In the genomic region with DNA sequence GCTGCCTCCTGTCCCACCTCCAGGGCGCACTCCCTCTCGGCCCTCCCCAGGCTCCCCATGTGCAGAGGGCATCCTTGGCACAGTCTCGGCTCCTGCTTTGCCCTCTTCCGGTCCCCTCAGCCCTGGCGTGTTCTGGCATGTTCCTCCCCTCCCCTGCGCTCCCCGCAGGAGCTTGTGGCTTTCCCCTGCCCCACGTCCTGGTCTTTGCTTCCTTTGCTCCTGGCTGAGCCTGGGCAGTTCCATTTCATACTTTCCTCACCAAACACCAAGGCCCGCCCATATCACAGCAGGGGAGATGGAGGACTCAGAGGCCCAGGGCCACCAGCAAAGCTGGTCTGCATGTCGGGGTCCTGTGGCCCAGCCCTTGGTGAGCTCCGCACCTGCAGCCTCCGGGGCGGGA, we compare ENCODE assay signal across 22 cellular contexts. TPM values are rescaled to one million over a fixed set of nuclear protein-coding genes. Genes with fewer than 3 reads are reported as not detected.
DNase-seq lines count a peak whose midpoint lies in the region; ATAC-seq and TF ChIP-seq lines count a peak whose summit lies in the region.
"Had no signal": no experiment of that assay in that cellular context is flagged by ENCODE, and none has a peak within 500 bp of the region (broad histone marks: within the 10 kb centered on the region; RNA-seq: fewer than 3 reads in every experiment).

No MANE protein-coding gene starts in this region.

- H3K4me3 Mint-ChIP-seq in central memory CD8-positive, alpha-beta T cell = no peak overlapping the region
- H3K4me3 Mint-ChIP-seq: CD8-positive, alpha-beta T cell had no signal

- H3K79me1 ChIP-seq in neuronal stem cell (ENCODE audit: low read depth, low read length) = no peaks in the 10 kb centered on the region

- H3K36me3 Mint-ChIP-seq in central memory CD8-positive, alpha-beta T cell (ENCODE audit: insufficient read depth) = peaks cover 9% of the 10 kb centered on the region

- H3K18ac ChIP-seq in neuronal stem cell (ENCODE audit: low read length) = peak overlapping the region; percentile 85

- H4K8ac ChIP-seq in neuronal stem cell (ENCODE audit: low read depth, low read length) = no peak overlapping the region

- peaks cover 12% of the 10 kb centered on the region for H3K4me1 Mint-ChIP-seq in central memory CD8-positive, alpha-beta T cell

- no peak overlapping the region for H4K91ac ChIP-seq in neuronal stem cell (ENCODE audit: low read depth, low read length, poor library complexity)

- H2BK120ac ChIP-seq in neuronal stem cell (ENCODE audit: low read depth, low read length) = no peak overlapping the region

- TF ChIP-seq CTCF in lower leg skin (IDR thresholded peaks at IDR 0.05) = no peak

- H2AK5ac ChIP-seq in neuronal stem cell (ENCODE audit: low read depth, low read length) = peak overlapping the region; percentile 40

- no peak for ATAC-seq in central memory CD8-positive, alpha-beta T cell (replicated peaks; ENCODE audit: extremely low read depth, poor library complexity, severe bottlenecking)
- ATAC-seq in GM21360 (IDR thresholded peaks at IDR 0.05; ENCODE audit: unreplicated experiment) = no peak
- ATAC-seq: A549; CD8-positive, alpha-beta T cell had no signal

- H3K27ac ChIP-seq in BLaER1 treated with 17β-estradiol and CSF1 and Interleukin-3, amounts not matched to agents 10 nM and 100 nM = peak overlapping the region in 1 of 11 experiments; percentile 25; a peak in 1 of 22 replicates
- no peak overlapping the region for H3K27ac ChIP-seq in neuronal stem cell (replicated peaks; ENCODE audit: low read length)
- H3K27ac ChIP-seq: A549, SJCRH30 had no signal

- H3K4me3 ChIP-seq in BLaER1 treated with 17β-estradiol and CSF1 and Interleukin-3, amounts not matched to agents 10 nM and 100 nM = no peak overlapping the region
- H3K4me3 ChIP-seq in neuronal stem cell (ENCODE audit: low read length in 2 of 2) = no peak overlapping the region
- no peak overlapping the region for H3K4me3 ChIP-seq in lower leg skin (ENCODE audit: low read depth, poor library complexity, severe bottlenecking)
- H3K4me3 ChIP-seq: A549, SJCRH30 had no signal

- H2AFZ ChIP-seq in neuronal stem cell (ENCODE audit: low read length) = no peak overlapping the region

- DNase-seq in NCI-H69 (lab: John Stamatoyannopoulos, UW) (peak; percentile 19), neuronal stem cell (ENCODE audit: low spot score) (no peak), lower leg skin (ENCODE audit: low spot score in 2 of 2) (no peak), NCI-H2171 treated with DMSO at 0.1 percent for 48 hours (lab: John Stamatoyannopoulos, UW) (no peak)
- no peak for DNase-seq in central memory CD8-positive, alpha-beta T cell (ENCODE audit: low spot score in 2 of 2)
- DNase-seq: Calu3; CD8-positive, alpha-beta T cell; DMS153; GOT3; Karpas-422; NCI-H1417; NCI-H187; NCI-H2107; NCI-H226; NCI-H510A treated with DMSO at 0.1 percent for 48 hours; NCI-H774; NK-92 treated with Interleukin-12 subunit alpha and Interleukin-12 subunit beta, amount 100 ng/mL, for 24 hours; SJCRH30; T-helper 1 cell had no signal

- no peak for TF ChIP-seq POLR2A in lower leg skin (IDR thresholded peaks at IDR 0.05)

- no peak overlapping the region for H2BK15ac ChIP-seq in neuronal stem cell (ENCODE audit: low read length)

- H3K27ac Mint-ChIP-seq in central memory CD8-positive, alpha-beta T cell (ENCODE audit: low read depth) = peak overlapping the region; percentile 25
- H3K27ac Mint-ChIP-seq: CD8-positive, alpha-beta T cell had no signal

- H3K4ac ChIP-seq in neuronal stem cell (ENCODE audit: low read length) = no peak overlapping the region

- no peak overlapping the region for H3K23ac ChIP-seq in neuronal stem cell (ENCODE audit: low read depth, low read length, poor library complexity)

- no peak overlapping the region for H2BK5ac ChIP-seq in neuronal stem cell (ENCODE audit: low read length)

- no peaks in the 10 kb centered on the region for H3K27me3 Mint-ChIP-seq in central memory CD8-positive, alpha-beta T cell

- H4K20me1 ChIP-seq in BLaER1 treated with 17β-estradiol and CSF1 and Interleukin-3, amounts not matched to agents 10 nM and 100 nM = peaks cover 22 to 99% (median 90%) of the 10 kb centered on the region in 11 experiments; a peak in 19 of 22 replicates

- H2BK12ac ChIP-seq in neuronal stem cell (ENCODE audit: low read length) = peak overlapping the region; percentile 58

- H3K9me3 Mint-ChIP-seq in central memory CD8-positive, alpha-beta T cell = no peaks in the 10 kb centered on the region
- H3K9me3 Mint-ChIP-seq: CD8-positive, alpha-beta T cell had no signal

- H3K4me1 ChIP-seq in BLaER1 treated with 17β-estradiol and CSF1 and Interleukin-3, amounts not matched to agents 10 nM and 100 nM = peaks cover 12 to 92% (median 73%) of the 10 kb centered on the region in 10 experiments
- peaks cover 21 to 27% of the 10 kb centered on the region in 2 donors for H3K4me1 ChIP-seq in neuronal stem cell (ENCODE audit: control insufficient read depth in 2 of 2, insufficient read depth in 1 of 2, low read depth in 1 of 2, low read length in 2 of 2)
- H3K4me1 ChIP-seq: A549, SJCRH30 had no signal

- H3K14ac ChIP-seq in neuronal stem cell (ENCODE audit: low read length) = peak overlapping the region; percentile 14

- H3K9ac ChIP-seq in BLaER1 treated with 17β-estradiol and CSF1 and Interleukin-3, amounts not matched to agents 10 nM and 100 nM = peak overlapping the region in 2 of 11 experiments; percentile 7 to 24; a peak in 2 of 22 replicates
- peak overlapping the region; percentile 72 for H3K9ac ChIP-seq in neuronal stem cell (ENCODE audit: low read depth, low read length, poor library complexity)

- no peaks in the 10 kb centered on the region for H3K9me3 ChIP-seq in BLaER1 treated with 17β-estradiol and CSF1 and Interleukin-3, amounts not matched to agents 10 nM and 100 nM (replicated peaks in 1 of 11)
- H3K9me3 ChIP-seq in neuronal stem cell (replicated peaks in 1 of 2; ENCODE audit: control insufficient read depth in 2 of 2, insufficient read depth in 1 of 2, low read depth in 1 of 2, low read length in 2 of 2) = peaks cover 0 to 2% of the 10 kb centered on the region in 2 donors
- H3K9me3 ChIP-seq: A549, SJCRH30 had no signal

- H3K27me3 ChIP-seq in BLaER1 treated with 17β-estradiol and CSF1 and Interleukin-3, amounts not matched to agents 10 nM and 100 nM = peaks cover 0 to 12% (median 0%) of the 10 kb centered on the region in 11 experiments; a peak in 5 of 22 replicates
- H3K27me3 ChIP-seq in neuronal stem cell (ENCODE audit: control insufficient read depth in 3 of 3, insufficient read depth in 3 of 3, low read depth in 1 of 3, low read length in 3 of 3) = peaks cover 0 to 17% (median 0%) of the 10 kb centered on the region in 3 experiments
- H3K27me3 ChIP-seq: SJCRH30 had no signal

- peak overlapping the region; percentile 32 to 77 (median 69) for H3K4me2 ChIP-seq in BLaER1 treated with 17β-estradiol and CSF1 and Interleukin-3, amounts not matched to agents 10 nM and 100 nM
- H3K4me2 ChIP-seq in neuronal stem cell (ENCODE audit: insufficient read depth, low read length, poor library complexity, severe bottlenecking) = no peak overlapping the region
- H3K4me2 ChIP-seq: A549 had no signal

- WGBS in neuronal stem cell (ENCODE audit: extremely low coverage in 2 of 2, insufficient read length in 2 of 2, insufficient replicate concordance in 1 of 2), 2 donors = no CpG with 5 or more reads among the region's 13 CpGs
- WGBS in lower leg skin, 2 donors = 80 to 87% methylated on average over 9 to 13 of the region's 13 CpGs

- intact Hi-C loops in lower leg skin (cut with DNase I; ENCODE audit: low total_unique reads) = no loop called here

- peaks cover 0 to 30% (median 9%) of the 10 kb centered on the region in 11 experiments; a peak in 11 of 22 replicates for H3K36me3 ChIP-seq in BLaER1 treated with 17β-estradiol and CSF1 and Interleukin-3, amounts not matched to agents 10 nM and 100 nM
- no peaks in the 10 kb centered on the region for H3K36me3 ChIP-seq in neuronal stem cell (replicated peaks in 1 of 2; ENCODE audit: control insufficient read depth in 2 of 2, insufficient read depth in 2 of 2, low read length in 2 of 2)
- H3K36me3 ChIP-seq: SJCRH30 had no signal

RNA-seq across cellular contexts. Expression of a gene that starts 56.0 kb away (rescaled TPM):
- 61.7 TPM for polyA plus RNA-seq in neuronal stem cell (2013, experiment 1 of 2)
- 70.1 TPM for polyA plus RNA-seq in neuronal stem cell (2013, experiment 2 of 2)
- 100 to 1,000 TPM in 1 of 4 donors, 10 to 100 TPM in 3; 15.5 to 250 (median 19.6) TPM for total RNA-seq in lower leg skin
